9 cellular contexts compared by ENCODE assay signal in genomic region chr18:48711651-48712486, GRCh38.
DNase-seq lines count a peak whose midpoint lies in the region; ATAC-seq and FAIRE-seq lines count a peak whose summit lies in the region.
"Had no signal": no experiment of that assay in that cellular context is flagged by ENCODE, and none has a peak within 500 bp of the region (broad histone marks: within the 10 kb centered on the region; RNA-seq: fewer than 3 reads in every experiment).

No MANE protein-coding gene starts in this region.

- H3K27ac Mint-ChIP-seq in CD4-positive, alpha-beta memory T cell, result no peak overlapping the region

- intact Hi-C loops in CD4-positive, alpha-beta memory T cell (cut with micrococcal nuclease), result loop anchor here (1.0 kb wide), 1 partner anchor 201 kb away; no protein-coding TSS in a partner anchor

- H3K9me3 Mint-ChIP-seq in CD4-positive, alpha-beta memory T cell, result no peaks in the 10 kb centered on the region

- H3K4me3 Mint-ChIP-seq in CD4-positive, alpha-beta memory T cell, result no peak overlapping the region

- no peaks in the 10 kb centered on the region for H3K27me3 Mint-ChIP-seq in CD4-positive, alpha-beta memory T cell

- H3K27ac ChIP-seq in CD4-positive, alpha-beta memory T cell (ENCODE audit: low read depth, low read length), result no peak overlapping the region

- FAIRE-seq in RCC 7860 (lab: Jason Lieb, UNC), result no peak
- FAIRE-seq: frontal cortex had no signal

- no peak for ATAC-seq in HG03196 (IDR thresholded peaks at IDR 0.05; ENCODE audit: unreplicated experiment)
- ATAC-seq in GM21381 (IDR thresholded peaks at IDR 0.05; ENCODE audit: unreplicated experiment), result no peak

- H3K36me3 Mint-ChIP-seq in CD4-positive, alpha-beta memory T cell, result no peaks in the 10 kb centered on the region

- H3K4me3 ChIP-seq in CD4-positive, alpha-beta memory T cell (ENCODE audit: low read length in 2 of 2), result no peak overlapping the region

- CTCF ChIA-PET in CD4-positive, alpha-beta memory T cell (lab: Charles Lee; ENCODE audit: partially characterized antibody), result interaction anchor here (0.7 to 2.0 kb wide), 5 partner anchors 9 to 735 kb away, joined by 3 to 6 read pairs (median 3); no protein-coding TSS in a partner anchor

- no peaks in the 10 kb centered on the region for H3K4me1 ChIP-seq in CD4-positive, alpha-beta memory T cell (ENCODE audit: insufficient read depth, low read length)

- H3K4me1 Mint-ChIP-seq in CD4-positive, alpha-beta memory T cell, result no peaks in the 10 kb centered on the region

- no peaks in the 10 kb centered on the region for H3K36me3 ChIP-seq in CD4-positive, alpha-beta memory T cell (ENCODE audit: insufficient read depth, low read length)

- H3K9me3 ChIP-seq in CD4-positive, alpha-beta memory T cell (ENCODE audit: control insufficient read depth in 1 of 2, low read length in 2 of 2), result no peaks in the 10 kb centered on the region

- DNase-seq in CD4-positive, alpha-beta memory T cell, result peak in 3 of 5 donors; percentile 7 to 11 (median 11)
- peak; percentile 38 for DNase-seq in GM19240 (ENCODE audit: insufficient read length, low spot score)
- peak; percentile 41 for DNase-seq in RCC 7860 (ENCODE audit: low spot score)
- DNase-seq in epidermal melanocyte (ENCODE audit: insufficient read length, low spot score), result peak; percentile 62
- peak; percentile 56 for DNase-seq in myocyte (ENCODE audit: low read depth)
- no peak for DNase-seq in activated CD8-positive, alpha-beta memory T cell treated with anti-CD3 and anti-CD28 coated beads, Interleukin-2, amount 50 U/mL, for 48 hours

- H3K27me3 ChIP-seq in CD4-positive, alpha-beta memory T cell (ENCODE audit: insufficient read depth, low read length), result no peaks in the 10 kb centered on the region

- POLR2A ChIA-PET in CD4-positive, alpha-beta memory T cell (lab: Charles Lee; ENCODE audit: partially characterized antibody), result no interaction called here
